ENCODE assay signal across 25 cellular contexts in genomic region chr3:145817870-145818483, GRCh38.
DNase-seq lines count a peak whose midpoint lies in the region; ATAC-seq and TF ChIP-seq lines count a peak whose summit lies in the region.
"Had no signal": no experiment of that assay in that cellular context is flagged by ENCODE, and none has a peak within 500 bp of the region (broad histone marks: within the 10 kb centered on the region; RNA-seq: fewer than 3 reads in every experiment).

No MANE protein-coding gene starts in this region.

- CTCF ChIA-PET in GM10248 (lab: Yijun Ruan, JAX) = no interaction called here

- peak overlapping the region; percentile 84 for H3K27ac Mint-ChIP-seq in progenitor cell of endocrine pancreas
- H3K27ac Mint-ChIP-seq in activated T-helper 1 cell treated with anti-CD3 and anti-CD28 coated beads, Interleukin-12 subunit alpha, Interleukin-12 subunit beta, Interleukin-2, Interleukin-4 antibody, amounts not matched to agents 30 ng/mL and 10 ng/mL and 1 ng/mL, durations not matched to agents 14 hours and 24 hours and 36 hours = no peak overlapping the region
- H3K27ac Mint-ChIP-seq: activated CD8-positive, alpha-beta memory T cell treated with anti-CD3 and anti-CD28 coated beads, Interleukin-2, amount 10 ng/mL, durations not matched to agents 7 days and 5 days; CD4-positive, alpha-beta memory T cell; natural killer cell; T-cell had no signal

- peaks cover 9% of the 10 kb centered on the region for H3K4me1 Mint-ChIP-seq in progenitor cell of endocrine pancreas (ENCODE audit: low read depth)
- H3K4me1 Mint-ChIP-seq in activated T-helper 1 cell treated with anti-CD3 and anti-CD28 coated beads, Interleukin-12 subunit alpha, Interleukin-12 subunit beta, Interleukin-2, Interleukin-4 antibody, amounts not matched to agents 30 ng/mL and 10 ng/mL and 1 ng/mL, durations not matched to agents 14 hours and 24 hours and 36 hours (ENCODE audit: low read depth) = no peaks in the 10 kb centered on the region
- H3K4me1 Mint-ChIP-seq: activated CD8-positive, alpha-beta memory T cell treated with anti-CD3 and anti-CD28 coated beads, Interleukin-2, amount 10 ng/mL, durations not matched to agents 7 days and 5 days; CD4-positive, alpha-beta memory T cell; natural killer cell; T-cell had no signal

- POLR2A ChIA-PET in GM10248 (lab: Yijun Ruan, JAX) = no interaction called here

- ATAC-seq in GM18861 (IDR thresholded peaks at IDR 0.05; ENCODE audit: unreplicated experiment) = peak; percentile 75
- ATAC-seq in HG02623 (IDR thresholded peaks at IDR 0.05; ENCODE audit: unreplicated experiment) = peak; percentile 48
- peak; percentile 84 for ATAC-seq in HG03432 (IDR thresholded peaks at IDR 0.05; ENCODE audit: unreplicated experiment)
- ATAC-seq in GM21526 (IDR thresholded peaks at IDR 0.05; ENCODE audit: low FRiP score, unreplicated experiment) = no peak
- no peak for ATAC-seq in GM21423 (IDR thresholded peaks at IDR 0.05; ENCODE audit: unreplicated experiment)
- ATAC-seq: activated CD8-positive, alpha-beta memory T cell treated with anti-CD3 and anti-CD28 coated beads, Interleukin-2, amount 10 ng/mL, durations not matched to agents 7 days and 5 days; foreskin keratinocyte; natural killer cell; sciatic nerve; T-cell had no signal

- DNase-seq in progenitor cell of endocrine pancreas (ENCODE audit: low spot score, unreplicated experiment) (no peak), GM10248 (ENCODE audit: extremely low spot score) (no peak)
- no peak for DNase-seq in activated T-helper 1 cell treated with anti-CD3 and anti-CD28 coated beads, Interleukin-12 subunit alpha, Interleukin-12 subunit beta, Interleukin-2, Interleukin-4 antibody, amounts not matched to agents 30 ng/mL and 10 ng/mL and 1 ng/mL, durations not matched to agents 14 hours and 24 hours and 36 hours (ENCODE audit: low spot score)
- DNase-seq: activated CD4-positive, alpha-beta T cell treated with anti-CD3 and anti-CD28 coated beads for 4 hours; activated CD8-positive, alpha-beta memory T cell treated with anti-CD3 and anti-CD28 coated beads, Interleukin-2, amount 10 ng/mL, durations not matched to agents 7 days and 5 days; activated effector memory CD4-positive, alpha-beta T cell treated with Interleukin-2 at 50 U/mL for 16 hours; CD4-positive, alpha-beta memory T cell; DMS79; dorsolateral prefrontal cortex; foreskin keratinocyte; Kasumi-1; natural killer cell; NCI-H1092 treated with DMSO at 0.1 percent for 48 hours; NCI-H69; ovary; SHP77 treated with DMSO at 0.1 percent for 48 hours; stimulated activated naive CD4-positive, alpha-beta T cell; T-cell; thyroid gland had no signal

- TF ChIP-seq CTCF in progenitor cell of endocrine pancreas (IDR thresholded peaks at IDR 0.05; ENCODE audit: unreplicated experiment) = no peak
- TF ChIP-seq CTCF in GM10248 (IDR thresholded peaks at IDR 0.05; ENCODE audit: control extremely low read depth, extremely low read depth, low read depth, missing control alignments) = no peak

- H3K36me3 Mint-ChIP-seq in progenitor cell of endocrine pancreas (ENCODE audit: insufficient read depth) = no peaks in the 10 kb centered on the region
- H3K36me3 Mint-ChIP-seq in activated T-helper 1 cell treated with anti-CD3 and anti-CD28 coated beads, Interleukin-12 subunit alpha, Interleukin-12 subunit beta, Interleukin-2, Interleukin-4 antibody, amounts not matched to agents 30 ng/mL and 10 ng/mL and 1 ng/mL, durations not matched to agents 14 hours and 24 hours and 36 hours (ENCODE audit: low read depth) = no peaks in the 10 kb centered on the region
- H3K36me3 Mint-ChIP-seq: activated CD8-positive, alpha-beta memory T cell treated with anti-CD3 and anti-CD28 coated beads, Interleukin-2, amount 10 ng/mL, durations not matched to agents 7 days and 5 days; CD4-positive, alpha-beta memory T cell; natural killer cell; T-cell had no signal

- H3K9me3 Mint-ChIP-seq in progenitor cell of endocrine pancreas (ENCODE audit: low read depth) = peaks cover 13% of the 10 kb centered on the region
- H3K9me3 Mint-ChIP-seq in activated T-helper 1 cell treated with anti-CD3 and anti-CD28 coated beads, Interleukin-12 subunit alpha, Interleukin-12 subunit beta, Interleukin-2, Interleukin-4 antibody, amounts not matched to agents 30 ng/mL and 10 ng/mL and 1 ng/mL, durations not matched to agents 14 hours and 24 hours and 36 hours = no peaks in the 10 kb centered on the region

- H3K27me3 Mint-ChIP-seq in progenitor cell of endocrine pancreas = no peaks in the 10 kb centered on the region
- H3K27me3 Mint-ChIP-seq in activated T-helper 1 cell treated with anti-CD3 and anti-CD28 coated beads, Interleukin-12 subunit alpha, Interleukin-12 subunit beta, Interleukin-2, Interleukin-4 antibody, amounts not matched to agents 30 ng/mL and 10 ng/mL and 1 ng/mL, durations not matched to agents 14 hours and 24 hours and 36 hours (ENCODE audit: insufficient read depth) = no peaks in the 10 kb centered on the region
- H3K27me3 Mint-ChIP-seq: activated CD8-positive, alpha-beta memory T cell treated with anti-CD3 and anti-CD28 coated beads, Interleukin-2, amount 10 ng/mL, durations not matched to agents 7 days and 5 days; CD4-positive, alpha-beta memory T cell; T-cell had no signal

- no peak overlapping the region for H3K4me3 Mint-ChIP-seq in progenitor cell of endocrine pancreas (ENCODE audit: low read depth)
- H3K4me3 Mint-ChIP-seq in activated T-helper 1 cell treated with anti-CD3 and anti-CD28 coated beads, Interleukin-12 subunit alpha, Interleukin-12 subunit beta, Interleukin-2, Interleukin-4 antibody, amounts not matched to agents 30 ng/mL and 10 ng/mL and 1 ng/mL, durations not matched to agents 14 hours and 24 hours and 36 hours = no peak overlapping the region
- H3K4me3 Mint-ChIP-seq: activated CD8-positive, alpha-beta memory T cell treated with anti-CD3 and anti-CD28 coated beads, Interleukin-2, amount 10 ng/mL, durations not matched to agents 7 days and 5 days; CD4-positive, alpha-beta memory T cell; natural killer cell; T-cell had no signal

- intact Hi-C loops in activated T-helper 1 cell treated with anti-CD3 and anti-CD28 coated beads, Interleukin-12 subunit alpha, Interleukin-12 subunit beta, Interleukin-2, Interleukin-4 antibody, amounts not matched to agents 30 ng/mL and 10 ng/mL and 1 ng/mL, durations not matched to agents 14 hours and 24 hours and 36 hours (cut with micrococcal nuclease) = no loop called here

Comparison
In these comparisons a context has a peak if more than half of its experiments do, and no peak if none do; other contexts are left out.
1. ATAC-seq: peak in GM18861 (single experiment), HG02623 (single experiment) and HG03432 (single experiment); none in GM21526 (single experiment) and GM21423 (single experiment).